1 cellular context compared by ENCODE assay signal in the genomic region with DNA sequence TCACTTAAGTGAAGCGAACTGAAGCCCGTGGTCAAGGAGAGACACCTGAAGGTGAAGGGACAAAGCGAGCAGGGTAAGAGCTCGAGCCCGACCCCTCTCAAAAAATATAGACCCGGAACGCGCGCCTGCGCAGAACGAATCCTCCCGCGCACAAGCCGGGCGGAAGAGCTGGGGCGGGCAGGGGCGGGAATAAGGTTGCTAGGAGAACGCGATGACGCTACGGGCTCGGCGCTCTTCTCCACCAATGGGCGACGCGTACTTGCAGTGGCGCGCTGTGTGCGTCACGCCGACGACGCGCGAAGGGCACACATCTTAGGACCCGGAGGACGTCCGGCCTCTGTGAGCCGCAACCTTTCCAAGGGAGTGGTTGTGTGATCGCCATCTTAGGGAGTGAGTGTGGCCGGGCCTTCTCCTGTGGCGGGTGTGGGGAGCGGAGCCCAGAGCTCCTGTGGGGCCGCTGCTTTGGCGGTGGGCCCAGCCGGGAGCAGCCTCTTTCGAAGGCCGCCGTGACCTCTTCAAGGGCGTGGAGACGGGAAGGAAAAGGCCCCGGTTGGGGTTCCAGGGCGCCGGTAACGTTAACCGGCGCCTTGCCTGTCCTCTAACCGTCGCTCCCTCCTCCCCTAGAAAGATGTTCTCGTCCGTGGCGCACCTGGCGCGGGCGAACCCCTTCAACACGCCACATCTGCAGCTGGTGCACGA.
TF ChIP-seq lines count a peak whose summit lies in the region.

A gene (plus strand): TSS at position 336 of the 699 bp plus-strand sequence. CDS start 293 bp downstream, at position 629.

TF ChIP-seq in HepG2, 621 proteins besides CTCF, POLR2A, EP300 and RAD21 (continued from another document and continues in another):
- TF ChIP-seq, protein P1, sequence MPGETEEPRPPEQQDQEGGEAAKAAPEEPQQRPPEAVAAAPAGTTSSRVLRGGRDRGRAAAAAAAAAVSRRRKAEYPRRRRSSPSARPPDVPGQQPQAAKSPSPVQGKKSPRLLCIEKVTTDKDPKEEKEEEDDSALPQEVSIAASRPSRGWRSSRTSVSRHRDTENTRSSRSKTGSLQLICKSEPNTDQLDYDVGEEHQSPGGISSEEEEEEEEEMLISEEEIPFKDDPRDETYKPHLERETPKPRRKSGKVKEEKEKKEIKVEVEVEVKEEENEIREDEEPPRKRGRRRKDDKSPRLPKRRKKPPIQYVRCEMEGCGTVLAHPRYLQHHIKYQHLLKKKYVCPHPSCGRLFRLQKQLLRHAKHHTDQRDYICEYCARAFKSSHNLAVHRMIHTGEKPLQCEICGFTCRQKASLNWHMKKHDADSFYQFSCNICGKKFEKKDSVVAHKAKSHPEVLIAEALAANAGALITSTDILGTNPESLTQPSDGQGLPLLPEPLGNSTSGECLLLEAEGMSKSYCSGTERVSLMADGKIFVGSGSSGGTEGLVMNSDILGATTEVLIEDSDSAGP (CRISPR knock-in tag; IDR thresholded peaks at IDR 0.05; ENCODE audit: borderline replicate concordance), result no peak; the same call in 1 of the 2 replicates
- TF ChIP-seq, protein P2, sequence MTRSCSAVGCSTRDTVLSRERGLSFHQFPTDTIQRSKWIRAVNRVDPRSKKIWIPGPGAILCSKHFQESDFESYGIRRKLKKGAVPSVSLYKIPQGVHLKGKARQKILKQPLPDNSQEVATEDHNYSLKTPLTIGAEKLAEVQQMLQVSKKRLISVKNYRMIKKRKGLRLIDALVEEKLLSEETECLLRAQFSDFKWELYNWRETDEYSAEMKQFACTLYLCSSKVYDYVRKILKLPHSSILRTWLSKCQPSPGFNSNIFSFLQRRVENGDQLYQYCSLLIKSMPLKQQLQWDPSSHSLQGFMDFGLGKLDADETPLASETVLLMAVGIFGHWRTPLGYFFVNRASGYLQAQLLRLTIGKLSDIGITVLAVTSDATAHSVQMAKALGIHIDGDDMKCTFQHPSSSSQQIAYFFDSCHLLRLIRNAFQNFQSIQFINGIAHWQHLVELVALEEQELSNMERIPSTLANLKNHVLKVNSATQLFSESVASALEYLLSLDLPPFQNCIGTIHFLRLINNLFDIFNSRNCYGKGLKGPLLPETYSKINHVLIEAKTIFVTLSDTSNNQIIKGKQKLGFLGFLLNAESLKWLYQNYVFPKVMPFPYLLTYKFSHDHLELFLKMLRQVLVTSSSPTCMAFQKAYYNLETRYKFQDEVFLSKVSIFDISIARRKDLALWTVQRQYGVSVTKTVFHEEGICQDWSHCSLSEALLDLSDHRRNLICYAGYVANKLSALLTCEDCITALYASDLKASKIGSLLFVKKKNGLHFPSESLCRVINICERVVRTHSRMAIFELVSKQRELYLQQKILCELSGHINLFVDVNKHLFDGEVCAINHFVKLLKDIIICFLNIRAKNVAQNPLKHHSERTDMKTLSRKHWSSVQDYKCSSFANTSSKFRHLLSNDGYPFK (CRISPR knock-in tag; IDR thresholded peaks at IDR 0.05; ENCODE audit: borderline replicate concordance), result peak; percentile 59; the same call in 1 of the 2 replicates
- peak; percentile 75 for TF ChIP-seq HNRNPLL (IDR thresholded peaks at IDR 0.05; ENCODE audit: low read depth, low read length, poor library complexity, severe bottlenecking)
- peak; percentile 28; the same call in 1 of the 2 replicates for TF ChIP-seq ZNF441 (CRISPR knock-in tag; IDR thresholded peaks at IDR 0.05; ENCODE audit: borderline replicate concordance)
- TF ChIP-seq ZNF788 (CRISPR knock-in tag; IDR thresholded peaks at IDR 0.05; ENCODE audit: borderline replicate concordance), result peak; percentile 75; the same call in 1 of the 2 replicates
- TF ChIP-seq ZSCAN31 (CRISPR knock-in tag; IDR thresholded peaks at IDR 0.05; ENCODE audit: low read depth), result peak; percentile 65; the same call in 1 of the 2 replicates
- TF ChIP-seq CBFB (CRISPR knock-in tag; IDR thresholded peaks at IDR 0.05), result 0 out of 2 replicates have a peak, but pooled peaks have one; percentile 71
- TF ChIP-seq KLF11 (CRISPR knock-in tag; IDR thresholded peaks at IDR 0.05), result peak; percentile 82; the same call in 1 of the 2 replicates
- TF ChIP-seq SMARCE1 (IDR thresholded peaks at IDR 0.05; ENCODE audit: borderline replicate concordance), result no peak
- no peak for TF ChIP-seq NFIC (IDR thresholded peaks at IDR 0.05; ENCODE audit: low read length)
- TF ChIP-seq, protein P3, sequence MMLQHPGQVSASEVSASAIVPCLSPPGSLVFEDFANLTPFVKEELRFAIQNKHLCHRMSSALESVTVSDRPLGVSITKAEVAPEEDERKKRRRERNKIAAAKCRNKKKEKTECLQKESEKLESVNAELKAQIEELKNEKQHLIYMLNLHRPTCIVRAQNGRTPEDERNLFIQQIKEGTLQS (CRISPR knock-in tag; IDR thresholded peaks at IDR 0.05), result peak; percentile 36; the same call in 1 of the 2 replicates
- TF ChIP-seq MIER3 (CRISPR knock-in tag; IDR thresholded peaks at IDR 0.05; ENCODE audit: borderline replicate concordance), result peak; percentile 48; the same call in 1 of the 2 replicates
- no peak for TF ChIP-seq TBP (CRISPR knock-in tag; IDR thresholded peaks at IDR 0.05)
- no peak for TF ChIP-seq ZNF615 (CRISPR knock-in tag; IDR thresholded peaks at IDR 0.05; ENCODE audit: borderline replicate concordance)
- TF ChIP-seq ZSCAN21 (CRISPR knock-in tag; IDR thresholded peaks at IDR 0.05; ENCODE audit: borderline replicate concordance), result peak; percentile 24; the same call in 1 of the 2 replicates
- TF ChIP-seq, protein P4, sequence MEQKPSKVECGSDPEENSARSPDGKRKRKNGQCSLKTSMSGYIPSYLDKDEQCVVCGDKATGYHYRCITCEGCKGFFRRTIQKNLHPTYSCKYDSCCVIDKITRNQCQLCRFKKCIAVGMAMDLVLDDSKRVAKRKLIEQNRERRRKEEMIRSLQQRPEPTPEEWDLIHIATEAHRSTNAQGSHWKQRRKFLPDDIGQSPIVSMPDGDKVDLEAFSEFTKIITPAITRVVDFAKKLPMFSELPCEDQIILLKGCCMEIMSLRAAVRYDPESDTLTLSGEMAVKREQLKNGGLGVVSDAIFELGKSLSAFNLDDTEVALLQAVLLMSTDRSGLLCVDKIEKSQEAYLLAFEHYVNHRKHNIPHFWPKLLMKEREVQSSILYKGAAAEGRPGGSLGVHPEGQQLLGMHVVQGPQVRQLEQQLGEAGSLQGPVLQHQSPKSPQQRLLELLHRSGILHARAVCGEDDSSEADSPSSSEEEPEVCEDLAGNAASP (CRISPR knock-in tag; IDR thresholded peaks at IDR 0.05; ENCODE audit: borderline replicate concordance), result peak; percentile 77; the same call in 1 of the 2 replicates
- no peak for TF ChIP-seq ZEB1 (IDR thresholded peaks at IDR 0.05; ENCODE audit: insufficient replicate concordance, low read depth)
- TF ChIP-seq, protein P5, sequence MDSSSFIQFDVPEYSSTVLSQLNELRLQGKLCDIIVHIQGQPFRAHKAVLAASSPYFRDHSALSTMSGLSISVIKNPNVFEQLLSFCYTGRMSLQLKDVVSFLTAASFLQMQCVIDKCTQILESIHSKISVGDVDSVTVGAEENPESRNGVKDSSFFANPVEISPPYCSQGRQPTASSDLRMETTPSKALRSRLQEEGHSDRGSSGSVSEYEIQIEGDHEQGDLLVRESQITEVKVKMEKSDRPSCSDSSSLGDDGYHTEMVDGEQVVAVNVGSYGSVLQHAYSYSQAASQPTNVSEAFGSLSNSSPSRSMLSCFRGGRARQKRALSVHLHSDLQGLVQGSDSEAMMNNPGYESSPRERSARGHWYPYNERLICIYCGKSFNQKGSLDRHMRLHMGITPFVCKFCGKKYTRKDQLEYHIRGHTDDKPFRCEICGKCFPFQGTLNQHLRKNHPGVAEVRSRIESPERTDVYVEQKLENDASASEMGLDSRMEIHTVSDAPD (CRISPR knock-in tag; IDR thresholded peaks at IDR 0.05), result 0 out of 2 replicates have a peak, but pooled peaks have one; percentile 51
- peak; percentile 89 for TF ChIP-seq NFYB (CRISPR knock-in tag; IDR thresholded peaks at IDR 0.05)
- peak; percentile 22; the same call in 1 of the 2 replicates for TF ChIP-seq ZBTB7B (CRISPR knock-in tag; IDR thresholded peaks at IDR 0.05)
- peak; percentile 87 for TF ChIP-seq ZNF552 (CRISPR knock-in tag; IDR thresholded peaks at IDR 0.05; ENCODE audit: borderline replicate concordance)
- TF ChIP-seq, protein P6, sequence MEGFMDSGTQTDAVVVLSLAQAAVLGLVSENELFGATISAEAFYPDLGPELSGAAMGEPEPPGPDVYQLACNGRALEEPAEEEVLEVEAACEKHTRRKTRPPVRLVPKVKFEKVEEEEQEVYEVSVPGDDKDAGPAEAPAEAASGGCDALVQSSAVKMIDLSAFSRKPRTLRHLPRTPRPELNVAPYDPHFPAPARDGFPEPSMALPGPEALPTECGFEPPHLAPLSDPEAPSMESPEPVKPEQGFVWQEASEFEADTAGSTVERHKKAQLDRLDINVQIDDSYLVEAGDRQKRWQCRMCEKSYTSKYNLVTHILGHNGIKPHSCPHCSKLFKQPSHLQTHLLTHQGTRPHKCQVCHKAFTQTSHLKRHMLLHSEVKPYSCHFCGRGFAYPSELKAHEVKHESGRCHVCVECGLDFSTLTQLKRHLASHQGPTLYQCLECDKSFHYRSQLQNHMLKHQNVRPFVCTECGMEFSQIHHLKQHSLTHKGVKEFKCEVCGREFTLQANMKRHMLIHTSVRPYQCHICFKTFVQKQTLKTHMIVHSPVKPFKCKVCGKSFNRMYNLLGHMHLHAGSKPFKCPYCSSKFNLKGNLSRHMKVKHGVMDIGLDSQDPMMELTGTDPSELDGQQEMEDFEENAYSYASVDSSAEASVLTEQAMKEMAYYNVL (CRISPR knock-in tag; IDR thresholded peaks at IDR 0.05; ENCODE audit: borderline replicate concordance), result no peak
- peak; percentile 93 for TF ChIP-seq GABPB1 (CRISPR knock-in tag; IDR thresholded peaks at IDR 0.05)
- no peak for TF ChIP-seq ZNF577 (CRISPR knock-in tag; IDR thresholded peaks at IDR 0.05; ENCODE audit: borderline replicate concordance, low read depth)
- peak; percentile 71; the same call in 1 of the 2 replicates for TF ChIP-seq IRX3 (CRISPR knock-in tag; IDR thresholded peaks at IDR 0.05; ENCODE audit: borderline replicate concordance, low read depth)
- TF ChIP-seq ZNF232 (CRISPR knock-in tag; IDR thresholded peaks at IDR 0.05; ENCODE audit: borderline replicate concordance), result peak; percentile 88
- TF ChIP-seq DNMT3B (CRISPR knock-in tag; conservative IDR thresholded peaks at IDR 0.05), result 0 out of 2 replicates have a peak, but pooled peaks have one; percentile 15
- TF ChIP-seq RXRB (CRISPR knock-in tag; IDR thresholded peaks at IDR 0.05; ENCODE audit: borderline replicate concordance), result peak; percentile 63; the same call in 1 of the 2 replicates
- TF ChIP-seq, protein P7, sequence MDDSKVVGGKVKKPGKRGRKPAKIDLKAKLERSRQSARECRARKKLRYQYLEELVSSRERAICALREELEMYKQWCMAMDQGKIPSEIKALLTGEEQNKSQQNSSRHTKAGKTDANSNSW (CRISPR knock-in tag; IDR thresholded peaks at IDR 0.05; ENCODE audit: borderline replicate concordance), result no peak
- peak; percentile 99 for TF ChIP-seq HOXA3 (CRISPR knock-in tag; IDR thresholded peaks at IDR 0.05)
- peak; percentile 60 for TF ChIP-seq FOXA3 (CRISPR knock-in tag; IDR thresholded peaks at IDR 0.05)
- TF ChIP-seq, protein P8, sequence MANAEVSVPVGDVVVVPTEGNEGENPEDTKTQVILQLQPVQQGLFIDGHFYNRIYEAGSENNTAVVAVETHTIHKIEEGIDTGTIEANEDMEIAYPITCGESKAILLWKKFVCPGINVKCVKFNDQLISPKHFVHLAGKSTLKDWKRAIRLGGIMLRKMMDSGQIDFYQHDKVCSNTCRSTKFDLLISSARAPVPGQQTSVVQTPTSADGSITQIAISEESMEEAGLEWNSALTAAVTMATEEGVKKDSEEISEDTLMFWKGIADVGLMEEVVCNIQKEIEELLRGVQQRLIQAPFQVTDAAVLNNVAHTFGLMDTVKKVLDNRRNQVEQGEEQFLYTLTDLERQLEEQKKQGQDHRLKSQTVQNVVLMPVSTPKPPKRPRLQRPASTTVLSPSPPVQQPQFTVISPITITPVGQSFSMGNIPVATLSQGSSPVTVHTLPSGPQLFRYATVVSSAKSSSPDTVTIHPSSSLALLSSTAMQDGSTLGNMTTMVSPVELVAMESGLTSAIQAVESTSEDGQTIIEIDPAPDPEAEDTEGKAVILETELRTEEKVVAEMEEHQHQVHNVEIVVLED (CRISPR knock-in tag; IDR thresholded peaks at IDR 0.05; ENCODE audit: borderline replicate concordance), result peak; percentile 97
- peak; percentile 70; the same call in 1 of the 2 replicates for TF ChIP-seq ZNF761 (CRISPR knock-in tag; conservative IDR thresholded peaks at IDR 0.05)
- TF ChIP-seq, protein P9, sequence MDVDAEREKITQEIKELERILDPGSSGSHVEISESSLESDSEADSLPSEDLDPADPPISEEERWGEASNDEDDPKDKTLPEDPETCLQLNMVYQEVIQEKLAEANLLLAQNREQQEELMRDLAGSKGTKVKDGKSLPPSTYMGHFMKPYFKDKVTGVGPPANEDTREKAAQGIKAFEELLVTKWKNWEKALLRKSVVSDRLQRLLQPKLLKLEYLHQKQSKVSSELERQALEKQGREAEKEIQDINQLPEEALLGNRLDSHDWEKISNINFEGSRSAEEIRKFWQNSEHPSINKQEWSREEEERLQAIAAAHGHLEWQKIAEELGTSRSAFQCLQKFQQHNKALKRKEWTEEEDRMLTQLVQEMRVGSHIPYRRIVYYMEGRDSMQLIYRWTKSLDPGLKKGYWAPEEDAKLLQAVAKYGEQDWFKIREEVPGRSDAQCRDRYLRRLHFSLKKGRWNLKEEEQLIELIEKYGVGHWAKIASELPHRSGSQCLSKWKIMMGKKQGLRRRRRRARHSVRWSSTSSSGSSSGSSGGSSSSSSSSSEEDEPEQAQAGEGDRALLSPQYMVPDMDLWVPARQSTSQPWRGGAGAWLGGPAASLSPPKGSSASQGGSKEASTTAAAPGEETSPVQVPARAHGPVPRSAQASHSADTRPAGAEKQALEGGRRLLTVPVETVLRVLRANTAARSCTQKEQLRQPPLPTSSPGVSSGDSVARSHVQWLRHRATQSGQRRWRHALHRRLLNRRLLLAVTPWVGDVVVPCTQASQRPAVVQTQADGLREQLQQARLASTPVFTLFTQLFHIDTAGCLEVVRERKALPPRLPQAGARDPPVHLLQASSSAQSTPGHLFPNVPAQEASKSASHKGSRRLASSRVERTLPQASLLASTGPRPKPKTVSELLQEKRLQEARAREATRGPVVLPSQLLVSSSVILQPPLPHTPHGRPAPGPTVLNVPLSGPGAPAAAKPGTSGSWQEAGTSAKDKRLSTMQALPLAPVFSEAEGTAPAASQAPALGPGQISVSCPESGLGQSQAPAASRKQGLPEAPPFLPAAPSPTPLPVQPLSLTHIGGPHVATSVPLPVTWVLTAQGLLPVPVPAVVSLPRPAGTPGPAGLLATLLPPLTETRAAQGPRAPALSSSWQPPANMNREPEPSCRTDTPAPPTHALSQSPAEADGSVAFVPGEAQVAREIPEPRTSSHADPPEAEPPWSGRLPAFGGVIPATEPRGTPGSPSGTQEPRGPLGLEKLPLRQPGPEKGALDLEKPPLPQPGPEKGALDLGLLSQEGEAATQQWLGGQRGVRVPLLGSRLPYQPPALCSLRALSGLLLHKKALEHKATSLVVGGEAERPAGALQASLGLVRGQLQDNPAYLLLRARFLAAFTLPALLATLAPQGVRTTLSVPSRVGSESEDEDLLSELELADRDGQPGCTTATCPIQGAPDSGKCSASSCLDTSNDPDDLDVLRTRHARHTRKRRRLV (CRISPR knock-in tag; IDR thresholded peaks at IDR 0.05), result no peak
- TF ChIP-seq PHB2 (IDR thresholded peaks at IDR 0.05; ENCODE audit: partially characterized antibody), result no peak
- no peak for TF ChIP-seq ZFYVE20 (CRISPR knock-in tag; IDR thresholded peaks at IDR 0.05; ENCODE audit: borderline replicate concordance, low read depth)
- peak; percentile 94 for TF ChIP-seq KLF6 (CRISPR knock-in tag; IDR thresholded peaks at IDR 0.05)
- TF ChIP-seq ZNF652 (CRISPR knock-in tag; IDR thresholded peaks at IDR 0.05; ENCODE audit: borderline replicate concordance, low read depth), result 0 out of 2 replicates have a peak, but pooled peaks have one; percentile 29
- peak; percentile 91 for TF ChIP-seq POLR2AphosphoS2 (IDR thresholded peaks at IDR 0.05; ENCODE audit: low read depth, low read length)
